In genomic region chr14:68363841-68364711, GRCh38 we compare ENCODE assay signal across 8 cellular contexts.
A peak's percentile ranks its signal among the peaks of the same experiment; 100 is the strongest.
DNase-seq lines count a peak whose midpoint lies in the region; ATAC-seq and TF ChIP-seq lines count a peak whose summit lies in the region.

No MANE protein-coding gene starts in this region.

- 99% methylated on average over 26 of the region's 34 CpGs for WGBS in mammary epithelial cell (ENCODE audit: low coverage, missing lambda C conversion rate)
- WGBS in sigmoid colon, 2 donors = 84 to 93% methylated on average over 34 of the region's 34 CpGs

- H3K4me1 Mint-ChIP-seq in activated T-cell treated with anti-CD3 and anti-CD28 coated beads, Interleukin-2, amount 50 U/mL, for 72 hours (ENCODE audit: low read depth) = peaks cover 55% of the 10 kb centered on the region
- H3K4me1 Mint-ChIP-seq in activated naive CD8-positive, alpha-beta T cell treated with anti-CD3 and anti-CD28 coated beads, Interleukin-2, amount 50 U/mL, for 24 hours = peaks cover 52% of the 10 kb centered on the region

- H3K79me2 ChIP-seq in mammary epithelial cell (ENCODE audit: insufficient read depth, low read length) = no peaks in the 10 kb centered on the region

- no peak overlapping the region for H3K4me3 Mint-ChIP-seq in activated T-cell treated with anti-CD3 and anti-CD28 coated beads, Interleukin-2, amount 50 U/mL, for 72 hours
- no peak overlapping the region for H3K4me3 Mint-ChIP-seq in activated naive CD8-positive, alpha-beta T cell treated with anti-CD3 and anti-CD28 coated beads, Interleukin-2, amount 50 U/mL, for 24 hours

- H3K27ac Mint-ChIP-seq in activated T-cell treated with anti-CD3 and anti-CD28 coated beads, Interleukin-2, amount 50 U/mL, for 72 hours = no peak overlapping the region
- H3K27ac Mint-ChIP-seq in activated naive CD8-positive, alpha-beta T cell treated with anti-CD3 and anti-CD28 coated beads, Interleukin-2, amount 50 U/mL, for 24 hours = no peak overlapping the region

- no peak for ATAC-seq in activated T-cell treated with anti-CD3 and anti-CD28 coated beads, Interleukin-2, amount 50 U/mL, for 72 hours (replicated peaks in 1 of 2)
- no peak for ATAC-seq in activated naive CD8-positive, alpha-beta T cell treated with anti-CD3 and anti-CD28 coated beads, Interleukin-2, amount 50 U/mL, for 24 hours

- TF ChIP-seq POLR2A in sigmoid colon (IDR thresholded peaks at IDR 0.05) = no peak

- TF ChIP-seq EP300 in sigmoid colon (IDR thresholded peaks at IDR 0.05) = no peak

- no peak overlapping the region for H3K27ac ChIP-seq in mammary epithelial cell (ENCODE audit: insufficient read depth, low read depth, low read length)
- peak overlapping the region; percentile 68 to 80 (median 74) for H3K27ac ChIP-seq in sigmoid colon

- peaks cover 0 to 1% of the 10 kb centered on the region in 2 donors for H3K9me3 Mint-ChIP-seq in activated T-cell treated with anti-CD3 and anti-CD28 coated beads, Interleukin-2, amount 50 U/mL, for 72 hours
- no peaks in the 10 kb centered on the region for H3K9me3 Mint-ChIP-seq in activated naive CD8-positive, alpha-beta T cell treated with anti-CD3 and anti-CD28 coated beads, Interleukin-2, amount 50 U/mL, for 24 hours

- H2AFZ ChIP-seq in mammary epithelial cell (ENCODE audit: low read depth, low read length) = peak overlapping the region; percentile 73

- no TSS peak for BruUV-seq in mammary epithelial cell (replicated peaks; lab: Mats Ljungman, UMichigan)

- H4K20me1 ChIP-seq in mammary epithelial cell (ENCODE audit: insufficient read depth, low read length) = no peaks in the 10 kb centered on the region

- no peak for TF ChIP-seq CTCF in mammary epithelial cell (conservative IDR thresholded peaks at IDR 0.05 in 1 of 2, IDR thresholded peaks at IDR 0.05 in 1 of 2; ENCODE audit: extremely low read depth in 1 of 2, insufficient read depth in 1 of 2, low read depth in 1 of 2, low read length in 2 of 2)
- no peak for TF ChIP-seq CTCF in kidney epithelial cell (IDR thresholded peaks at IDR 0.05; ENCODE audit: insufficient read depth, low read length, poor library complexity, severe bottlenecking)
- no peak for TF ChIP-seq CTCF in sigmoid colon (IDR thresholded peaks at IDR 0.05)

- dilution Hi-C loops in mammary epithelial cell (cut with HindIII; ENCODE audit: low sequenced_read_pairs) = no loop called here

- H3K4me3 ChIP-seq in H7 (ENCODE audit: insufficient read depth, low read depth, low read length) (peak overlapping the region; percentile 52), mammary epithelial cell (replicated peaks in 1 of 3; ENCODE audit: insufficient read depth in 1 of 3, low read depth in 2 of 3, low read length in 3 of 3) (no peak overlapping the region), kidney epithelial cell (ENCODE audit: low read depth, low read length) (no peak overlapping the region), sigmoid colon (no peak overlapping the region)

- H3K36me3 ChIP-seq in H7 (replicated peaks; ENCODE audit: control insufficient read depth, insufficient read depth, low read length) = no peaks in the 10 kb centered on the region
- H3K36me3 ChIP-seq in mammary epithelial cell (ENCODE audit: insufficient read depth, low read length) = no peaks in the 10 kb centered on the region
- no peaks in the 10 kb centered on the region for H3K36me3 ChIP-seq in kidney epithelial cell (ENCODE audit: control insufficient read depth, insufficient read depth, low read length)
- H3K36me3 ChIP-seq in sigmoid colon = no peaks in the 10 kb centered on the region

- H3K4me1 ChIP-seq in mammary epithelial cell (ENCODE audit: insufficient read depth, low read length) = peaks cover 26% of the 10 kb centered on the region
- peaks cover 0 to 69% (median 46%) of the 10 kb centered on the region in 4 donors for H3K4me1 ChIP-seq in sigmoid colon

- H3K27me3 Mint-ChIP-seq in activated T-cell treated with anti-CD3 and anti-CD28 coated beads, Interleukin-2, amount 50 U/mL, for 72 hours (ENCODE audit: low read depth) = no peaks in the 10 kb centered on the region
- no peaks in the 10 kb centered on the region for H3K27me3 Mint-ChIP-seq in activated naive CD8-positive, alpha-beta T cell treated with anti-CD3 and anti-CD28 coated beads, Interleukin-2, amount 50 U/mL, for 24 hours

- H3K4me2 ChIP-seq in mammary epithelial cell (ENCODE audit: insufficient read depth, low read depth, low read length) = no peak overlapping the region

- H3K27me3 ChIP-seq in H7 (ENCODE audit: control insufficient read depth, insufficient read depth, low read length) (no peaks in the 10 kb centered on the region), mammary epithelial cell (ENCODE audit: insufficient read depth, low read length) (no peaks in the 10 kb centered on the region), kidney epithelial cell (ENCODE audit: control insufficient read depth, insufficient read depth, low read length) (no peaks in the 10 kb centered on the region), sigmoid colon (no peaks in the 10 kb centered on the region)

- no peaks in the 10 kb centered on the region for H3K9me3 ChIP-seq in mammary epithelial cell (replicated peaks; ENCODE audit: insufficient read depth, low read length)
- H3K9me3 ChIP-seq in sigmoid colon = no peaks in the 10 kb centered on the region

- intact Hi-C loops in mammary epithelial cell (cut with micrococcal nuclease) = no loop called here
- intact Hi-C loops in sigmoid colon (cut with DNase I) = no loop called here

- H3K9ac ChIP-seq in mammary epithelial cell (ENCODE audit: insufficient read depth, low read length) = no peak overlapping the region

- H3K36me3 Mint-ChIP-seq in activated T-cell treated with anti-CD3 and anti-CD28 coated beads, Interleukin-2, amount 50 U/mL, for 72 hours (ENCODE audit: insufficient read depth in 2 of 2) = no peaks in the 10 kb centered on the region
- no peaks in the 10 kb centered on the region for H3K36me3 Mint-ChIP-seq in activated naive CD8-positive, alpha-beta T cell treated with anti-CD3 and anti-CD28 coated beads, Interleukin-2, amount 50 U/mL, for 24 hours (ENCODE audit: low read depth)

- in situ Hi-C loops in mammary epithelial cell (cut with MboI; ENCODE audit: low sequenced_read_pairs in 2 of 2) = no loop called here

- CTCF ChIA-PET in mammary epithelial cell (lab: Charles Lee; ENCODE audit: low non-redundant PET) = no interaction called here

- DNase-seq in H7 = peak; percentile 87
- no peak for DNase-seq in mammary epithelial cell
- DNase-seq in kidney epithelial cell (ENCODE audit: low read depth) = peak; percentile 70
- peak; percentile 74 for DNase-seq in sigmoid colon
- no peak for DNase-seq in activated T-cell treated with anti-CD3 and anti-CD28 coated beads, Interleukin-2, amount 50 U/mL, for 72 hours
- no peak for DNase-seq in AG08396 (ENCODE audit: low spot score)
- no peak for DNase-seq in activated naive CD8-positive, alpha-beta T cell treated with anti-CD3 and anti-CD28 coated beads, Interleukin-2, amount 50 U/mL, for 24 hours
- no peak for DNase-seq in HK-2 (ENCODE audit: unreplicated experiment)

Comparison
In these comparisons a context has a peak if more than half of its experiments do, and no peak if none do; other contexts are left out.
1. DNase-seq: peak in H7 (single experiment), kidney epithelial cell (single experiment) and sigmoid colon (single experiment); none in mammary epithelial cell (single experiment), activated T-cell treated with anti-CD3 and anti-CD28 coated beads, Interleukin-2, amount 50 U/mL, for 72 hours (0 of 2), AG08396 (single experiment), activated naive CD8-positive, alpha-beta T cell treated with anti-CD3 and anti-CD28 coated beads, Interleukin-2, amount 50 U/mL, for 24 hours (single experiment) and HK-2 (single experiment).